ENCODE assay signal across 17 cellular contexts in the genomic region with DNA sequence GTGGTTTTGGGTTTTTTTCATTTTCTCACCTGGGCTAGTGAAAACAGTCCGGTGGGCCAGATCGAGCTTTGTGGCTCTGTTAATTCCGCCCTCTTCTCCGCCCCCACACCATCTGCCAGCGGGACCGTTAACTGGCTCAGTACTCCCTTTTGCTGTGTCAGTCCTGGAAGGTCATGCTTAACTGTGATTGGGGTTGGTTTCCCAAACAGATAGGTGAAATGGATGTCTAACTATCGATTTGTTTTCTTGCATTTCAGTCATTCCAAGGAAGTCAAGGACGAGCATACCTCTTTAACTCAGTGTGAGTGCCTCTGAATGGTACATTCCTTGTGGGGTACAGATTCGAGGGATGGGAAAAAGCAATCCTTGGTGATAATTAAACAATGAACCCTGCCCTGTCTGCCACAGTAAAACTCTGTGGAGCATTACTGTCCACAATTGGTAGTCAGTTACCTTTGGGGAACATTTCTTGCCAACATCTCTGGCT. TPM values are rescaled to one million over a fixed set of nuclear protein-coding genes. Genes with fewer than 3 reads are reported as not detected.
DNase-seq lines count a peak whose midpoint lies in the region; ATAC-seq, FAIRE-seq and TF ChIP-seq lines count a peak whose summit lies in the region.
"Had no signal": no experiment of that assay in that cellular context is flagged by ENCODE, and none has a peak within 500 bp of the region (broad histone marks: within the 10 kb centered on the region; RNA-seq: fewer than 3 reads in every experiment).

No MANE protein-coding gene starts in this region.

- H2AFZ ChIP-seq in HepG2 (ENCODE audit: low read length) (no peak overlapping the region), OCI-LY7 (ENCODE audit: low read length) (no peak overlapping the region)

- H3K79me2 ChIP-seq in HepG2 (ENCODE audit: insufficient read depth, low read length), result no peaks in the 10 kb centered on the region
- no peaks in the 10 kb centered on the region for H3K79me2 ChIP-seq in OCI-LY7 (ENCODE audit: insufficient read depth, low read depth, low read length)

- no peaks in the 10 kb centered on the region for H3K9me2 ChIP-seq in OCI-LY7 (ENCODE audit: insufficient read depth, low read length)

- H3K4me1 ChIP-seq in stomach smooth muscle (ENCODE audit: control insufficient read depth, insufficient read depth, low read length), result peaks cover 35% of the 10 kb centered on the region
- H3K4me1 ChIP-seq in HepG2 (ENCODE audit: insufficient read depth, low read length), result peaks cover 8% of the 10 kb centered on the region
- no peaks in the 10 kb centered on the region for H3K4me1 ChIP-seq in OCI-LY7 (ENCODE audit: insufficient read depth, low read length, poor library complexity, severe bottlenecking)
- H3K4me1 ChIP-seq: SJCRH30 had no signal

- TF ChIP-seq EP300 in HepG2 (IDR thresholded peaks at IDR 0.05; ENCODE audit: low read depth in 2 of 2, low read length in 2 of 2), result no peak
- no peak for TF ChIP-seq EP300 in HepG2 (CRISPR knock-in tag; IDR thresholded peaks at IDR 0.05; ENCODE audit: borderline replicate concordance)

- no peak overlapping the region for H3K9ac ChIP-seq in stomach smooth muscle (ENCODE audit: low read length in 2 of 2)
- no peak overlapping the region for H3K9ac ChIP-seq in HepG2 (ENCODE audit: insufficient read depth, low read depth, low read length)

- WGBS in HepG2 (ENCODE audit: low lambda C conversion rate), result 84% methylated on average over 9 of the region's 9 CpGs

- no peak for TF ChIP-seq POLR2A in HepG2 (IDR thresholded peaks at IDR 0.05; ENCODE audit: insufficient read depth in 1 of 2, low read depth in 2 of 2, low read length in 2 of 2)

- H3K27ac ChIP-seq in layer of hippocampus (ENCODE audit: low read depth, low read length) (peak overlapping the region; percentile 71), stomach smooth muscle (ENCODE audit: low read length) (peak overlapping the region; percentile 75), HepG2 (ENCODE audit: extremely low read length, insufficient read depth, low read length) (no peak overlapping the region), OCI-LY7 (ENCODE audit: low read depth, low read length, poor library complexity, severe bottlenecking) (no peak overlapping the region)
- H3K27ac ChIP-seq: SJCRH30 had no signal

- POLR2A ChIA-PET in HepG2 (lab: Yijun Ruan, JAX), result no interaction called here
- POLR2A ChIA-PET in OCI-LY7 (lab: Charles Lee), result no interaction called here

- H3K4me3 ChIP-seq in stomach smooth muscle (ENCODE audit: low read length in 2 of 2), result no peak overlapping the region
- H3K4me3 ChIP-seq in HepG2 (replicated peaks in 1 of 3; ENCODE audit: insufficient read depth in 1 of 3, low read depth in 2 of 3, low read length in 3 of 3), result no peak overlapping the region
- H3K4me3 ChIP-seq in OCI-LY7 (ENCODE audit: low read depth, low read length, poor library complexity, severe bottlenecking), result no peak overlapping the region
- H3K4me3 ChIP-seq: SJCRH30 had no signal

- intact Hi-C loops in HepG2 (cut with micrococcal nuclease; ENCODE audit: unreplicated experiment), result no loop called here
- intact Hi-C loops in OCI-LY7 (cut with micrococcal nuclease; ENCODE audit: unreplicated experiment), result no loop called here

- in situ Hi-C loops in HepG2 (cut with HindIII; ENCODE audit: extremely low pct_ligation_motif_present, low pct_unique_long_range_greater_than_20kb), result no loop called here

- no TSS peak for BruUV-seq in HepG2 (replicated peaks; lab: Mats Ljungman, UMichigan)
- BruUV-seq in OCI-LY7 (replicated peaks; lab: Mats Ljungman, UMichigan), result no TSS peak

- DNase-seq in NCI-H1694 treated with DMSO at 0.1 percent for 48 hours (lab: John Stamatoyannopoulos, UW), result peak; percentile 64
- peak; percentile 82 for DNase-seq in cerebellar cortex (ENCODE audit: low spot score)
- DNase-seq in HepG2 (ENCODE audit: low spot score), result no peak
- no peak for DNase-seq in OCI-LY7 (ENCODE audit: low spot score)
- no peak for DNase-seq in SKM-1 treated with dmso at 0.1 percent for 144 hours (lab: John Stamatoyannopoulos, UW; ENCODE audit: unreplicated experiment)
- DNase-seq in SIG-M5 (lab: John Stamatoyannopoulos, UW), result no peak
- DNase-seq: activated CD4-positive, alpha-beta T cell treated with anti-CD3 and anti-CD28 coated beads, Interleukin-2, amount 10 ng/mL, durations not matched to agents 24 days and 14 days; activated T-cell treated with anti-CD3 and anti-CD28 coated beads for 4 hours; MV-4-11; SJCRH30; stimulated activated naive CD8-positive, alpha-beta T cell treated with anti-CD3 and anti-CD28 coated beads, Interleukin-15, Interleukin-2, amounts not matched to agents 100 U/mL and 50 U/mL, for 24 hours; T-helper 9 cell had no signal

- H3K9me3 ChIP-seq in stomach smooth muscle (ENCODE audit: control insufficient read depth in 2 of 2, low read length in 2 of 2) (no peaks in the 10 kb centered on the region), HepG2 (ENCODE audit: low read length) (no peaks in the 10 kb centered on the region), OCI-LY7 (ENCODE audit: low read length) (no peaks in the 10 kb centered on the region)
- H3K9me3 ChIP-seq: SJCRH30 had no signal

- no peaks in the 10 kb centered on the region for H3K27me3 ChIP-seq in layer of hippocampus (ENCODE audit: control insufficient read depth, insufficient read depth, low read length)
- no peaks in the 10 kb centered on the region for H3K27me3 ChIP-seq in stomach smooth muscle (ENCODE audit: control insufficient read depth in 1 of 2, insufficient read depth in 2 of 2, low read length in 2 of 2)
- H3K27me3 ChIP-seq in HepG2 (ENCODE audit: control insufficient read depth in 1 of 2, insufficient read depth in 2 of 2, low read length in 2 of 2), result no peaks in the 10 kb centered on the region
- H3K27me3 ChIP-seq: SJCRH30 had no signal

- no peak for ATAC-seq in HepG2
- ATAC-seq: activated naive CD4-positive, alpha-beta T cell treated with anti-CD3 and anti-CD28 coated beads, Interleukin-2, amount 50 U/mL, for 72 hours; stimulated activated naive CD8-positive, alpha-beta T cell treated with anti-CD3 and anti-CD28 coated beads, Interleukin-15, Interleukin-2, amounts not matched to agents 100 U/mL and 50 U/mL, for 24 hours had no signal

- H3K36me3 ChIP-seq in stomach smooth muscle (ENCODE audit: control insufficient read depth in 2 of 2, insufficient read depth in 2 of 2, low read length in 2 of 2) (peaks cover 17 to 18% of the 10 kb centered on the region in 2 donors), HepG2 (replicated peaks in 1 of 2; ENCODE audit: control insufficient read depth in 1 of 2, insufficient read depth in 2 of 2, low read length in 2 of 2) (peaks cover 5 to 23% of the 10 kb centered on the region in 2 experiments; a peak in 4 of 5 replicates), OCI-LY7 (ENCODE audit: insufficient read depth, low read length) (no peaks in the 10 kb centered on the region)
- H3K36me3 ChIP-seq: SJCRH30 had no signal

- no peak for FAIRE-seq in HepG2 (lab: Jason Lieb, UNC)
- FAIRE-seq: D721Med, islet of Langerhans had no signal

- H4K20me1 ChIP-seq in HepG2 (ENCODE audit: insufficient read depth, low read length) (no peaks in the 10 kb centered on the region), OCI-LY7 (ENCODE audit: insufficient read depth, low read length) (no peaks in the 10 kb centered on the region)

- CTCF ChIA-PET in HepG2 (lab: Yijun Ruan, JAX; ENCODE audit: low intra/inter-chr PET ratio, low total read pairs) (no interaction called here), OCI-LY7 (lab: Charles Lee; ENCODE audit: unreplicated experiment) (no interaction called here)

- no peak for TF ChIP-seq RAD21 in HepG2 (CRISPR knock-in tag; IDR thresholded peaks at IDR 0.05)

- no peak for TF ChIP-seq CTCF in HepG2 (CRISPR knock-in tag; IDR thresholded peaks at IDR 0.05)
- no peak for TF ChIP-seq CTCF in OCI-LY7 (conservative IDR thresholded peaks at IDR 0.05; ENCODE audit: low read length)

- H3K4me2 ChIP-seq in HepG2 (ENCODE audit: low read depth, low read length) (no peak overlapping the region), OCI-LY7 (ENCODE audit: low read length) (no peak overlapping the region)

TF ChIP-seq in HepG2, 621 proteins besides CTCF, POLR2A, EP300 and RAD21 (continues in another document):
- TF ChIP-seq ZNF317 (CRISPR knock-in tag; IDR thresholded peaks at IDR 0.05) (no peak), ZNF333 (CRISPR knock-in tag; IDR thresholded peaks at IDR 0.05; ENCODE audit: borderline replicate concordance) (no peak), SP140L (CRISPR knock-in tag; IDR thresholded peaks at IDR 0.05; ENCODE audit: borderline replicate concordance) (no peak), RFX3 (CRISPR knock-in tag; IDR thresholded peaks at IDR 0.05) (no peak), ZBTB8A (CRISPR knock-in tag; IDR thresholded peaks at IDR 0.05; ENCODE audit: borderline replicate concordance, low read depth) (no peak), POLR2AphosphoS5 (IDR thresholded peaks at IDR 0.05; ENCODE audit: low read depth, low read length) (no peak), TEAD2 (CRISPR knock-in tag; IDR thresholded peaks at IDR 0.05) (no peak)

RNA-seq across cellular contexts. Expression of gene YPEL2, which starts 56.7 kb away (rescaled TPM):
- 7.5 and 8.5 TPM in 2 replicates for total RNA-seq in HepG2 (2016; rRNA removed; fragmentation: Illumina TruSeq; extraction: Trizol)
- 18.9 and 21.5 TPM in 2 replicates for total RNA-seq in HepG2 (2016; cell fraction: cytosol; rRNA removed; fragmentation: Illumina TruSeq; extraction: Trizol; ENCODE audit: low read depth)
- total RNA-seq in HepG2 (2016; cell fraction: insoluble cytoplasmic fraction; rRNA removed; fragmentation: Illumina TruSeq; extraction: Trizol), result 6.7 and 7.0 TPM in 2 replicates
- total RNA-seq in HepG2 (2016; cell fraction: membrane; rRNA removed; fragmentation: Illumina TruSeq; extraction: Trizol), result 5.7 and 6.1 TPM in 2 replicates
- total RNA-seq in HepG2 (2016; cell fraction: nucleus; rRNA removed; fragmentation: Illumina TruSeq; extraction: Trizol), result 9.8 and 11.4 TPM in 2 replicates
- 18.2 and 21.1 TPM in 2 replicates for polyA plus RNA-seq in HepG2 (2011; rRNA removed)
- 8.0 and 10.6 TPM in 2 replicates for polyA plus RNA-seq in HepG2 (2011; cell fraction: cytosol; rRNA removed)
- 16.3 and 20.7 TPM in 2 replicates for polyA plus RNA-seq in HepG2 (2011; cell fraction: nucleus; rRNA removed)
- 11.0 TPM in 2 replicates for polyA plus RNA-seq in HepG2 (2012)
- polyA plus RNA-seq in HepG2 (2016; cell fraction: cytosol; fragmentation: Illumina TruSeq; extraction: Trizol; ENCODE audit: low read depth), result 0.68 and 0.79 TPM in 2 replicates
- 5.2 and 5.6 TPM in 2 replicates for polyA plus RNA-seq in HepG2 (2016; cell fraction: insoluble cytoplasmic fraction; fragmentation: Illumina TruSeq; extraction: Trizol; ENCODE audit: low read depth)
- polyA plus RNA-seq in HepG2 (2016; cell fraction: membrane; fragmentation: Illumina TruSeq; extraction: Trizol; ENCODE audit: low read depth), result 2.3 and 2.4 TPM in 2 replicates
- 12.0 and 12.1 TPM in 2 replicates for polyA plus RNA-seq in HepG2 (2016; cell fraction: nucleus; fragmentation: Illumina TruSeq; extraction: Trizol; ENCODE audit: insufficient read depth, low read depth)
- 10.4 and 56.0 TPM in 2 replicates for polyA minus RNA-seq in HepG2 (2011; rRNA and poly(A)+ RNA removed; ENCODE audit: low replicate concordance)
- polyA minus RNA-seq in HepG2 (2011; cell fraction: cytosol; rRNA and poly(A)+ RNA removed), result 12.7 and 15.6 TPM in 2 replicates
- 18.7 and 25.6 TPM in 2 replicates for polyA minus RNA-seq in HepG2 (2011; cell fraction: nucleus; rRNA and poly(A)+ RNA removed)
- total RNA-seq in OCI-LY7 (2014; rRNA removed; shearing (Covaris generic)), result 0.88 and 2.2 TPM in 2 replicates
- total RNA-seq in OCI-LY7 (2022), result 3.1 and 5.1 TPM in 2 replicates

Comparison
In these comparisons a context has a peak if more than half of its experiments do, and no peak if none do; other contexts are left out.
1. DNase-seq: peak in NCI-H1694 treated with DMSO at 0.1 percent for 48 hours (single experiment) and cerebellar cortex (single experiment); none in HepG2 (single experiment), OCI-LY7 (single experiment), SKM-1 treated with dmso at 0.1 percent for 144 hours (single experiment) and SIG-M5 (single experiment).
2. H3K27ac ChIP-seq: peak in layer of hippocampus (single experiment) and stomach smooth muscle (single experiment); none in HepG2 (single experiment) and OCI-LY7 (single experiment).